ENCODE assay signal across 9 cellular contexts in the genomic region with DNA sequence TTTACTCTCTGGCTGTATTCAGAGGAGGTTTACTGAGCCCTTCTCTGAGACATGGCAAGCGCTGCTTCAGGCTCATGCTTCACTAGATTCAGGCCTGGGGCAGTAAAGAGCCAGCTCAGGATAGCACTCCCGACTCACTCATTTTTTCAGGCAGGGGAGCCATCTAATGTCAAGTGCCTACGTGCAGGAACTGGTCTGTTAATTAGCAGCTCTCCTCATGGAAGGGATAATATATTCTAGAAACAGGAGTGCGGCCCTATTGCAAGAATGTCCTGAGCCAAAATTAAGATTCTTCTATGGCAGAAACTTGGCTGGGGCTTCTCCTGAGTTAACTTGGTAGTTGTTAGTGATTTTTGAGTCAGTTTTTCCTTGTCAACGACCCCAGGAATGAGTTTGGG.
DNase-seq lines count a peak whose midpoint lies in the region; ATAC-seq and TF ChIP-seq lines count a peak whose summit lies in the region.
"Had no signal": no experiment of that assay in that cellular context is flagged by ENCODE, and none has a peak within 500 bp of the region (broad histone marks: within the 10 kb centered on the region; RNA-seq: fewer than 3 reads in every experiment).

No MANE protein-coding gene starts in this region.

- H3K9ac ChIP-seq in endodermal cell (ENCODE audit: extremely low read depth, low read length, poor library complexity, severe bottlenecking), result no peak overlapping the region

- CTCF ChIA-PET in T-cell (lab: Charles Lee), result no interaction called here

- H3K27me3 Mint-ChIP-seq in endodermal cell (ENCODE audit: insufficient read depth) (no peaks in the 10 kb centered on the region), T-cell (peaks cover 13 to 18% of the 10 kb centered on the region in 2 donors)

- H3K27ac ChIP-seq in endodermal cell (ENCODE audit: low read depth, low read length) (peak overlapping the region; percentile 78), mesodermal cell (ENCODE audit: low read depth, low read length, severe bottlenecking) (peak overlapping the region; percentile 80)

- ATAC-seq in T-cell (replicated peaks in 1 of 4) (no peak), GM21390 (IDR thresholded peaks at IDR 0.05; ENCODE audit: unreplicated experiment) (no peak), HG03457 (IDR thresholded peaks at IDR 0.05; ENCODE audit: unreplicated experiment) (no peak)

- WGBS in endodermal cell (ENCODE audit: insufficient coverage in 1 of 2, insufficient read length in 1 of 2), 2 experiments, result 63 to 83% methylated on average over 2 to 5 of the region's 5 CpGs
- WGBS in mesodermal cell (ENCODE audit: insufficient coverage in 2 of 2), 2 experiments, result 79 to 80% methylated on average over 2 to 4 of the region's 5 CpGs

- no peaks in the 10 kb centered on the region for H3K4me1 ChIP-seq in endodermal cell (ENCODE audit: control insufficient read depth, insufficient read depth, low read length)
- peaks cover 63% of the 10 kb centered on the region for H3K4me1 ChIP-seq in mesodermal cell (ENCODE audit: control insufficient read depth, insufficient read depth, low read length, poor library complexity, severe bottlenecking)

- H3K36me3 ChIP-seq in endodermal cell (ENCODE audit: control insufficient read depth, insufficient read depth, low read length) (no peaks in the 10 kb centered on the region), mesodermal cell (ENCODE audit: control insufficient read depth, insufficient read depth, low read length) (no peaks in the 10 kb centered on the region)

- H3K4me3 ChIP-seq in endodermal cell (ENCODE audit: low read length), result no peak overlapping the region
- H3K4me3 ChIP-seq in mesodermal cell (ENCODE audit: extremely low read depth, insufficient read depth, low read length, poor library complexity, severe bottlenecking), result no peak overlapping the region

- H3K4me1 Mint-ChIP-seq in endodermal cell, result peaks cover 4% of the 10 kb centered on the region
- H3K4me1 Mint-ChIP-seq in T-cell, result peaks cover 0 to 3% (median 0%) of the 10 kb centered on the region in 3 donors

- no peak for TF ChIP-seq CTCF in endodermal cell (conservative IDR thresholded peaks at IDR 0.05)

- POLR2A ChIA-PET in T-cell (lab: Charles Lee), result no interaction called here

- H3K9me3 ChIP-seq in endodermal cell (ENCODE audit: control insufficient read depth, low read length), result no peaks in the 10 kb centered on the region
- H3K9me3 ChIP-seq in mesodermal cell (ENCODE audit: control insufficient read depth, low read length), result no peaks in the 10 kb centered on the region

- H3K27ac Mint-ChIP-seq in endodermal cell, result no peak overlapping the region
- H3K27ac Mint-ChIP-seq in T-cell, result no peak overlapping the region

- no peaks in the 10 kb centered on the region for H3K36me3 Mint-ChIP-seq in endodermal cell (ENCODE audit: low read depth)
- H3K36me3 Mint-ChIP-seq in T-cell, result no peaks in the 10 kb centered on the region

- no peaks in the 10 kb centered on the region for H3K27me3 ChIP-seq in endodermal cell (ENCODE audit: control insufficient read depth, insufficient read depth, low read length, poor library complexity, severe bottlenecking)

- H3K4me3 Mint-ChIP-seq in endodermal cell, result no peak overlapping the region
- H3K4me3 Mint-ChIP-seq in T-cell, result no peak overlapping the region

- H3K9me3 Mint-ChIP-seq in endodermal cell (no peaks in the 10 kb centered on the region), T-cell (no peaks in the 10 kb centered on the region)

- DNase-seq in A172 (ENCODE audit: low spot score) (peak; percentile 71), NCI-H2107 (lab: John Stamatoyannopoulos, UW) (peak; percentile 44), endodermal cell (no peak), T-cell (no peak), SKM-1 treated with dmso at 0.1 percent for 144 hours (lab: John Stamatoyannopoulos, UW; ENCODE audit: unreplicated experiment) (no peak)
- DNase-seq: NK-92 treated with Interleukin-12 subunit alpha and Interleukin-12 subunit beta, amount 100 ng/mL, for 24 hours had no signal

Comparison
In these comparisons a context has a peak if more than half of its experiments do, and no peak if none do; other contexts are left out.
1. DNase-seq: peak in A172 (single experiment) and NCI-H2107 (single experiment); none in endodermal cell (single experiment), T-cell (0 of 34) and SKM-1 treated with dmso at 0.1 percent for 144 hours (single experiment).